ENCODE assay signal across 9 cellular contexts in the genomic region with DNA sequence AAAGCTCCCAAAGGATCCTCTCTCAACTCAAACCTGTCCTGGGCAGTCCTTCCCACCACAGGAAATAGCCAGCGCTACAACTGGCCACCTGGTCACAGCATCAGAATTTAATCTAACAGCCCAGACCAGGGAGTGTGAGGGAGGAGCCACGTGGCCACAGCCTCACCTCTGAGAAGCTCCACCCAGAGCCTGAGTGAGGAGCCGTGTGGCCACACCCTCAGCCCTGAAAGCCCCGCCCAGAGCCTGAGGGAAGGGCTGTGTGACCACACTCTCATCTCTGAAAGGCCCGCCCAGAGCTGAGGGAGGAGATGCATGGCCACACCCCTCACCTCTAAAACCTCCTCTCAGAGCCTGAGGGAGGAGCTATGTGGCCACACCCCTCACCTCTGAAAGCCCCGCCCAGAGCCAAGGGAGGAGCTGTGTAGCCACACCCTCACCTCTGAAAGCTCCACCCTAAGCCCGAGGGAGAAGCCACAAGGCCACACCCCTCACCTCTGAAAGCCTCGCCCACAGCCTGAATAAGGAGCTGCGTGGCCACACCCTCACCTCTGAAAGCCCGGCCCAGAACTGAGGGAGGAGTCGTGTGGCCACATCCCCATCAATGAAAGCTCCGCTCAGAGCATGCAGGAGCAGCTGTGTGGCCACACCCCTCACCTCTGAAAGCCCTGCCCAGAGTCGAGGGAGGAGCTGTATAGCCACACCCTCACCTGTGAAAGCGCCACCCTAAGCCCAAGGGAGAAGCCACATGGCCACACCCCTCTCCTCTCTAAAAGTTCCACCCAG. TPM values are rescaled to one million over a fixed set of nuclear protein-coding genes. Genes with fewer than 3 reads are reported as not detected.
A peak's percentile ranks its signal among the peaks of the same experiment; 100 is the strongest.
DNase-seq lines count a peak whose midpoint lies in the region; ATAC-seq and TF ChIP-seq lines count a peak whose summit lies in the region.
"Had no signal": no experiment of that assay in that cellular context is flagged by ENCODE, and none has a peak within 500 bp of the region (broad histone marks: within the 10 kb centered on the region; RNA-seq: fewer than 3 reads in every experiment).

No MANE protein-coding gene starts in this region.

- H3K36me3 Mint-ChIP-seq in activated B cell treated with CpG ODN at 0.5 μM for 24 hours (ENCODE audit: low read depth) = no peaks in the 10 kb centered on the region
- no peaks in the 10 kb centered on the region for H3K36me3 Mint-ChIP-seq in nephron progenitor cell (ENCODE audit: low read depth)

- H3K27me3 Mint-ChIP-seq in activated B cell treated with CpG ODN at 0.5 μM for 24 hours (no peaks in the 10 kb centered on the region), nephron progenitor cell (ENCODE audit: low read depth, poor library complexity) (peaks cover 17% of the 10 kb centered on the region)

- H3K36me3 ChIP-seq in right atrium auricular region (no peaks in the 10 kb centered on the region), suprapubic skin (no peaks in the 10 kb centered on the region)

- H3K4me3 Mint-ChIP-seq in activated B cell treated with CpG ODN at 0.5 μM for 24 hours (no peak overlapping the region), nephron progenitor cell (no peak overlapping the region)

- ATAC-seq in Right ventricle myocardium inferior (peak; percentile 53), HG02981 (IDR thresholded peaks at IDR 0.05; ENCODE audit: unreplicated experiment) (peak; percentile 83), activated B cell treated with CpG ODN at 0.5 μM for 24 hours (ENCODE audit: low read depth) (peak; percentile 75)

- H3K4me1 ChIP-seq in right atrium auricular region (peaks cover 0 to 4% of the 10 kb centered on the region in 2 donors), suprapubic skin (no peaks in the 10 kb centered on the region)

- H3K27me3 ChIP-seq in right atrium auricular region (no peaks in the 10 kb centered on the region), suprapubic skin (no peaks in the 10 kb centered on the region)

- intact Hi-C loops in Right ventricle myocardium inferior (cut with DNase I) = no loop called here
- intact Hi-C loops in activated B cell treated with CpG ODN at 0.5 μM for 24 hours (cut with micrococcal nuclease) = loop anchor here (5.0 kb wide), 1 partner anchor 133 kb away; a partner anchor contains a TSS

- peaks cover 8% of the 10 kb centered on the region for H3K4me1 Mint-ChIP-seq in activated B cell treated with CpG ODN at 0.5 μM for 24 hours
- H3K4me1 Mint-ChIP-seq in nephron progenitor cell = peaks cover 11% of the 10 kb centered on the region

- POLR2A ChIA-PET in activated B cell treated with CpG ODN at 0.5 μM for 24 hours (lab: Charles Lee) = interaction anchor here (0.6 to 0.7 kb wide), 2 partner anchors 14 to 201 kb away, joined by 3 to 4 read pairs; no protein-coding TSS in a partner anchor

- H3K4me3 ChIP-seq in right atrium auricular region = no peak overlapping the region
- no peak overlapping the region for H3K4me3 ChIP-seq in suprapubic skin

- TF ChIP-seq EP300 in suprapubic skin (IDR thresholded peaks at IDR 0.05) = no peak

- DNase-seq in Right ventricle myocardium inferior (ENCODE audit: missing footprints) (peak; percentile 68), right atrium auricular region (ENCODE audit: low spot score) (no peak), NCI-H2171 (lab: John Stamatoyannopoulos, UW) (peak; percentile 90), activated B cell treated with CpG ODN at 0.5 μM for 24 hours (no peak), nephron progenitor cell (peak; percentile 93), suprapubic skin (ENCODE audit: low spot score in 2 of 2) (no peak)
- peak; percentile 9 for DNase-seq in effector CD4-positive, alpha-beta T cell

- 22% methylated on average over 7 of the region's 14 CpGs for WGBS in suprapubic skin

- H3K27ac Mint-ChIP-seq in activated B cell treated with CpG ODN at 0.5 μM for 24 hours (no peak overlapping the region), nephron progenitor cell (no peak overlapping the region)

- H3K9me3 ChIP-seq in right atrium auricular region (no peaks in the 10 kb centered on the region), suprapubic skin (peaks cover 5% of the 10 kb centered on the region)

- no peak overlapping the region for H3K27ac ChIP-seq in right atrium auricular region
- H3K27ac ChIP-seq in suprapubic skin = no peak overlapping the region
- H3K27ac ChIP-seq: C4-2B had no signal

- H3K9me3 Mint-ChIP-seq in activated B cell treated with CpG ODN at 0.5 μM for 24 hours (peaks cover 4% of the 10 kb centered on the region), nephron progenitor cell (peaks cover 21% of the 10 kb centered on the region)

- TF ChIP-seq POLR2A in suprapubic skin (IDR thresholded peaks at IDR 0.05) = no peak

- CTCF ChIA-PET in activated B cell treated with CpG ODN at 0.5 μM for 24 hours (lab: Charles Lee) = no interaction called here

- TF ChIP-seq CTCF in right atrium auricular region (IDR thresholded peaks at IDR 0.05) (no peak), activated B cell treated with CpG ODN at 0.5 μM for 24 hours (IDR thresholded peaks at IDR 0.05) (no peak), nephron progenitor cell (IDR thresholded peaks at IDR 0.05) (no peak), suprapubic skin (IDR thresholded peaks at IDR 0.05) (no peak)

RNA-seq across cellular contexts. Expression of a gene that starts 28.6 kb away (rescaled TPM):
- total RNA-seq in Right ventricle myocardium inferior = 3.1 TPM
- total RNA-seq in right atrium auricular region = not detected
- total RNA-seq in activated B cell treated with CpG ODN at 0.5 μM for 24 hours = not detected in 2 replicates
- not detected for total RNA-seq in suprapubic skin

RNA-seq across cellular contexts. Expression of a gene that starts 45.9 kb away (rescaled TPM):
- total RNA-seq in Right ventricle myocardium inferior (1.8 TPM), right atrium auricular region (under 1 TPM in 1 of 2 donors, not detected in 1; 0.71 TPM), activated B cell treated with CpG ODN at 0.5 μM for 24 hours (not detected in 2 replicates), suprapubic skin (not detected)

Comparison
In these comparisons a context has a peak if more than half of its experiments do, and no peak if none do; other contexts are left out.
1. DNase-seq: peak in Right ventricle myocardium inferior (single experiment), NCI-H2171 (single experiment), effector CD4-positive, alpha-beta T cell (single experiment) and nephron progenitor cell (single experiment); none in right atrium auricular region (single experiment), activated B cell treated with CpG ODN at 0.5 μM for 24 hours (single experiment) and suprapubic skin (0 of 2).
2. Peak in every context shown above with its lines, with median percentiles within 50 percentile points of each other: ATAC-seq.